2 cellular contexts compared by ENCODE assay signal in genomic region chr1:160559437-160559836, GRCh38. TPM values are rescaled to one million over a fixed set of nuclear protein-coding genes. Genes with fewer than 3 reads are reported as not detected.
"Had no signal": no experiment of that assay in that cellular context is flagged by ENCODE, and none has a peak within 500 bp of the region (broad histone marks: within the 10 kb centered on the region; RNA-seq: fewer than 3 reads in every experiment).

No MANE protein-coding gene starts in this region.

RNA-seq across cellular contexts. Expression of gene CD84, which starts 19.9 kb away (rescaled TPM):
- total RNA-seq: SJSA1, smooth muscle cell had no signal
- polyA plus RNA-seq: smooth muscle cell had no signal

RNA-seq across cellular contexts. Expression of gene SLAMF6, which starts 36.4 kb away (rescaled TPM):
- total RNA-seq: SJSA1, smooth muscle cell had no signal
- polyA plus RNA-seq: smooth muscle cell had no signal
